Comparison of ENCODE assay signal across 26 cellular contexts in genomic region chrX:84182521-84182920, GRCh38. TPM values are rescaled to one million over a fixed set of nuclear protein-coding genes. Genes with fewer than 3 reads are reported as not detected.
DNase-seq lines count a peak whose midpoint lies in the region; ATAC-seq, FAIRE-seq and TF ChIP-seq lines count a peak whose summit lies in the region.
"Had no signal": no experiment of that assay in that cellular context is flagged by ENCODE, and none has a peak within 500 bp of the region (broad histone marks: within the 10 kb centered on the region; RNA-seq: fewer than 3 reads in every experiment).

No MANE protein-coding gene starts in this region.

- H2BK5ac ChIP-seq in mesendoderm (ENCODE audit: low read length) = no peak overlapping the region

- TF ChIP-seq POLR2A in transverse colon (IDR thresholded peaks at IDR 0.05) = no peak

- H3K9ac ChIP-seq in colonic mucosa (ENCODE audit: low read depth in 2 of 2, low read length in 2 of 2) (no peak overlapping the region), mesendoderm (ENCODE audit: low read length) (no peak overlapping the region)
- H3K9ac ChIP-seq: BLaER1 treated with 17β-estradiol and CSF1 and Interleukin-3, amounts not matched to agents 10 nM and 100 nM; KMS-11 had no signal

- H3K27me3 ChIP-seq in colonic mucosa = no peaks in the 10 kb centered on the region
- no peaks in the 10 kb centered on the region for H3K27me3 ChIP-seq in mesendoderm (ENCODE audit: insufficient read depth, low read length, poor library complexity)
- H3K27me3 ChIP-seq in transverse colon = no peaks in the 10 kb centered on the region
- H3K27me3 ChIP-seq: SJCRH30 had no signal

- no peak for TF ChIP-seq EP300 in transverse colon (IDR thresholded peaks at IDR 0.05; ENCODE audit: low read depth)

- FAIRE-seq in GM19239 (lab: Jason Lieb, UNC) = peak; percentile 4
- FAIRE-seq: A549, D721Med, GM18507 had no signal

- no peaks in the 10 kb centered on the region for H3K79me1 ChIP-seq in mesendoderm (ENCODE audit: low read length)

- TF ChIP-seq CTCF in colonic mucosa (IDR thresholded peaks at IDR 0.05) (no peak), transverse colon (IDR thresholded peaks at IDR 0.05) (no peak)

- ATAC-seq in HG02759 (IDR thresholded peaks at IDR 0.05; ENCODE audit: unreplicated experiment) = no peak
- ATAC-seq: A549, Right ventricle myocardium inferior, SK-N-SH treated with all-trans-retinoic acid at 6 μM for 48 hours had no signal

- H2AK5ac ChIP-seq in mesendoderm (ENCODE audit: low read length) = no peak overlapping the region

- H4K8ac ChIP-seq in mesendoderm (ENCODE audit: low read depth, low read length) = no peak overlapping the region

- intact Hi-C loops in colonic mucosa (cut with DNase I) = loop anchor here (10.0 kb wide), 1 partner anchor 138 kb away; no protein-coding TSS in a partner anchor
- intact Hi-C loops in transverse colon (cut with DNase I; ENCODE audit: low total_unique reads) = no loop called here

- H3K9me3 ChIP-seq in colonic mucosa (no peaks in the 10 kb centered on the region), transverse colon (no peaks in the 10 kb centered on the region)
- H3K9me3 ChIP-seq: A549, SJCRH30 had no signal

- no peak overlapping the region for H3K23ac ChIP-seq in mesendoderm (ENCODE audit: low read length)

- H2BK120ac ChIP-seq in mesendoderm (ENCODE audit: low read depth, low read length) = no peak overlapping the region

- no CpG with 5 or more reads among the region's 2 CpGs for WGBS in mesendoderm (ENCODE audit: extremely low coverage, insufficient coverage, low lambda C conversion rate)
- 45% methylated on average over 2 of the region's 2 CpGs; no CpG with 5 or more reads in 1 of the 2 donors for WGBS in transverse colon (ENCODE audit: low coverage in 1 of 2), 2 donors

- H3K36me3 ChIP-seq in colonic mucosa (no peaks in the 10 kb centered on the region), mesendoderm (ENCODE audit: control insufficient read depth, insufficient read depth, low read length) (no peaks in the 10 kb centered on the region), transverse colon (no peaks in the 10 kb centered on the region)
- H3K36me3 ChIP-seq: BLaER1 treated with 17β-estradiol and CSF1 and Interleukin-3, amounts not matched to agents 10 nM and 100 nM; SJCRH30 had no signal

- no peak for DNase-seq in GM19239 (ENCODE audit: insufficient read length, low spot score)
- peak; percentile 29 for DNase-seq in colonic mucosa
- DNase-seq in mesendoderm = peak; percentile 20
- peak; percentile 29 for DNase-seq in transverse colon
- DNase-seq in iPS-NIHi11 (ENCODE audit: low spot score) = no peak
- DNase-seq in HuH-7.5 (ENCODE audit: low spot score) = no peak
- DNase-seq: AML-193; CD4-positive, alpha-beta T cell; GOT3; HCEC 1CT; NCI-H1048; NCI-H1417 treated with DMSO at 0.1 percent for 48 hours; NCI-H1930; NCI-H2107; NCI-H526; PC-9; SJCRH30 had no signal

- no peak overlapping the region for H3K4me2 ChIP-seq in mesendoderm (ENCODE audit: low read length)
- H3K4me2 ChIP-seq: A549; BLaER1 treated with 17β-estradiol and CSF1 and Interleukin-3, amounts not matched to agents 10 nM and 100 nM; KMS-11; PC-9 had no signal

- in situ Hi-C loops in transverse colon (cut with MboI; ENCODE audit: low pct_ligation_motif_present in 1 of 4, low pct_unique_long_range_greater_than_20kb in 1 of 4, low sequenced_read_pairs in 3 of 4) = no loop called here

- H3K4me3 ChIP-seq in colonic mucosa (no peak overlapping the region), mesendoderm (ENCODE audit: low read length) (no peak overlapping the region), transverse colon (no peak overlapping the region)
- H3K4me3 ChIP-seq: A549; BLaER1 treated with 17β-estradiol and CSF1 and Interleukin-3, amounts not matched to agents 10 nM and 100 nM; PC-9; SJCRH30 had no signal

- no peak overlapping the region for H4K5ac ChIP-seq in mesendoderm (ENCODE audit: low read length)

- H3K79me2 ChIP-seq in mesendoderm (ENCODE audit: control insufficient read depth, insufficient read depth, low read length) = no peaks in the 10 kb centered on the region

- H2BK15ac ChIP-seq in mesendoderm (replicated peaks; ENCODE audit: low read depth) = no peak overlapping the region

- no peak overlapping the region for H3K56ac ChIP-seq in mesendoderm (ENCODE audit: low read length)

- H3K4ac ChIP-seq in mesendoderm (ENCODE audit: low read depth, low read length) = no peak overlapping the region

- H3K4me1 ChIP-seq in colonic mucosa (no peaks in the 10 kb centered on the region), mesendoderm (ENCODE audit: control insufficient read depth, low read depth, low read length) (no peaks in the 10 kb centered on the region), transverse colon (no peaks in the 10 kb centered on the region)
- H3K4me1 ChIP-seq: BLaER1 treated with 17β-estradiol and CSF1 and Interleukin-3, amounts not matched to agents 10 nM and 100 nM; SJCRH30 had no signal

- H3K27ac ChIP-seq in colonic mucosa (peak overlapping the region; percentile 23), mesendoderm (ENCODE audit: low read depth, low read length) (no peak overlapping the region), transverse colon (peak overlapping the region; percentile 9 to 51 (median 24))
- H3K27ac ChIP-seq: A549; BLaER1 treated with 17β-estradiol and CSF1 and Interleukin-3, amounts not matched to agents 10 nM and 100 nM; KMS-11; PC-9; SJCRH30 had no signal

- H3K18ac ChIP-seq in mesendoderm (ENCODE audit: low read length) = no peak overlapping the region

RNA-seq across cellular contexts. Expression of gene RPS6KA6, which starts 5.5 kb away (rescaled TPM):
- 10 to 100 TPM; 10.6 to 11.9 TPM for total RNA-seq in colonic mucosa
- polyA plus RNA-seq in mesendoderm (2013, experiment 1 of 2) = 5.8 TPM
- 5.7 TPM for polyA plus RNA-seq in mesendoderm (2013, experiment 2 of 2)
- 10 to 100 TPM in 3 of 4 donors, 1 to 10 TPM in 1; 2.2 to 16.4 (median 12.4) TPM for total RNA-seq in transverse colon
- total RNA-seq: CD4-positive, alpha-beta T cell; RPMI7951 had no signal

Comparison
In these comparisons a context has a peak if more than half of its experiments do, and no peak if none do; other contexts are left out.
1. DNase-seq: peak in colonic mucosa (single experiment), mesendoderm (single experiment) and transverse colon (single experiment); none in GM19239 (single experiment), iPS-NIHi11 (single experiment) and HuH-7.5 (single experiment).